8 cellular contexts compared by ENCODE assay signal in the genomic region with DNA sequence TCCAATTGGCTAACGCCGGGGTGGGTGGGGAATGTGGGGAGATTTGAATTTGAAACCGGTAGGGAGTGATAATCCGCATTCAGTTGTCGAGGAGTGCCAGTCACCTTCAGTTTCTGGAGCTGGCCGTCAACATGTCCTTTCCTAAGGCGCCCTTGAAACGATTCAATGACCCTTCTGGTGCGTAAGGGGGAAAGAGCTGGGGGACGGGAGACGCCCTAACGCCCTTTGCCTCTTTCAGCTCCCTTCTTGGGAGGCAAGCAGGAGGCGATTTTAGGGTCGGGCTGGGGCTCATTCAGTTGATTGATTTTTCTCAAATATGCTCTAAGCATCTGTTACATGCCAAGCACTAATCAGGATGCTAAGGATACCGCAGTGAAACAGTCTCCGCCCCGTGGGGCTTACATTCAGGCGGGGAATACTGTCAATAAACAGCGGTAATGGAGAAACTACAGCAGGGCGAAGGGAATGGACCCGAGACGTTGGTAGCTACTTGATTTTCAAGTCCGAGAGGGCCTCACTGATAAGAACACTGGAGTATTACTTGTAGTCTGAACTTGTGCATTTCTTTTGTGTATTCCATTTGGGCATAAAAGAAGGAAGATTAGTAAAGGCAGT. TPM values are rescaled to one million over a fixed set of nuclear protein-coding genes. Genes with fewer than 3 reads are reported as not detected.
A peak's percentile ranks its signal among the peaks of the same experiment; 100 is the strongest.
DNase-seq lines count a peak whose midpoint lies in the region; ATAC-seq and TF ChIP-seq lines count a peak whose summit lies in the region.

A gene with protein sequence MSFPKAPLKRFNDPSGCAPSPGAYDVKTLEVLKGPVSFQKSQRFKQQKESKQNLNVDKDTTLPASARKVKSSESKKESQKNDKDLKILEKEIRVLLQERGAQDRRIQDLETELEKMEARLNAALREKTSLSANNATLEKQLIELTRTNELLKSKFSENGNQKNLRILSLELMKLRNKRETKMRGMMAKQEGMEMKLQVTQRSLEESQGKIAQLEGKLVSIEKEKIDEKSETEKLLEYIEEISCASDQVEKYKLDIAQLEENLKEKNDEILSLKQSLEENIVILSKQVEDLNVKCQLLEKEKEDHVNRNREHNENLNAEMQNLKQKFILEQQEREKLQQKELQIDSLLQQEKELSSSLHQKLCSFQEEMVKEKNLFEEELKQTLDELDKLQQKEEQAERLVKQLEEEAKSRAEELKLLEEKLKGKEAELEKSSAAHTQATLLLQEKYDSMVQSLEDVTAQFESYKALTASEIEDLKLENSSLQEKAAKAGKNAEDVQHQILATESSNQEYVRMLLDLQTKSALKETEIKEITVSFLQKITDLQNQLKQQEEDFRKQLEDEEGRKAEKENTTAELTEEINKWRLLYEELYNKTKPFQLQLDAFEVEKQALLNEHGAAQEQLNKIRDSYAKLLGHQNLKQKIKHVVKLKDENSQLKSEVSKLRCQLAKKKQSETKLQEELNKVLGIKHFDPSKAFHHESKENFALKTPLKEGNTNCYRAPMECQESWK (plus strand): TSS at position 71 of the 615 bp plus-strand sequence. CDS start 61 bp downstream, at position 132.

- intact Hi-C loops in prostate gland (cut with DNase I) = loop anchor here (1.0 kb wide), 1 partner anchor 43 kb away; no protein-coding TSS in a partner anchor

- WGBS in prostate gland = under 1% methylated on average over 23 of the region's 23 CpGs

- ATAC-seq in HG03135 (IDR thresholded peaks at IDR 0.05; ENCODE audit: unreplicated experiment) (peak; percentile 2), GM19035 (IDR thresholded peaks at IDR 0.05; ENCODE audit: unreplicated experiment) (no peak)

- H3K4me1 ChIP-seq in prostate gland (replicated peaks) = no peaks in the 10 kb centered on the region

- peak; percentile 22 for DNase-seq in NCI-H2107 treated with DMSO at 0.1 percent for 48 hours (lab: John Stamatoyannopoulos, UW; ENCODE audit: unreplicated experiment)
- DNase-seq in NCI-H2107 (lab: John Stamatoyannopoulos, UW) = no peak
- DNase-seq in SK-N-DZ (ENCODE audit: low spot score) = peak; percentile 58
- no peak for DNase-seq in epithelial cell of prostate (ENCODE audit: low read depth, low spot score)
- no peak for DNase-seq in prostate gland (ENCODE audit: low spot score)
- no peak for DNase-seq in UCSD-AML1 (lab: John Stamatoyannopoulos, UW; ENCODE audit: unreplicated experiment)

- no peak for TF ChIP-seq POLR2A in prostate gland (IDR thresholded peaks at IDR 0.05)

- peak within 1 kb of the TSS; percentile 59 to 63 for H3K4me3 ChIP-seq in prostate gland

- H3K9me3 ChIP-seq in prostate gland = no peaks in the 10 kb centered on the region

- TF ChIP-seq CTCF in prostate gland (IDR thresholded peaks at IDR 0.05) = peak in 1 of 4 experiments; percentile 5

- H3K36me3 ChIP-seq in prostate gland = no peaks in the 10 kb centered on the region

- H3K27ac ChIP-seq in epithelial cell of prostate (peak within 1 kb of the TSS; percentile 90), prostate gland (peak within 1 kb of the TSS; percentile 93 to 94)

- no peaks in the 10 kb centered on the region for H3K27me3 ChIP-seq in prostate gland (replicated peaks; ENCODE audit: insufficient read depth)

RNA-seq across cellular contexts. Expression of the gene that starts here (rescaled TPM):
- 105 and 107 TPM in 2 replicates for polyA plus RNA-seq in SK-N-DZ (2014; cell fraction: cytosol; rRNA removed)
- 60.4 and 93.4 TPM in 2 replicates for polyA plus RNA-seq in SK-N-DZ (2014; cell fraction: nucleus; rRNA removed)
- total RNA-seq in prostate gland = 1 to 10 TPM; 1.7 to 1.8 TPM

Comparison
In these comparisons a context has a peak if more than half of its experiments do, and no peak if none do; other contexts are left out.
1. DNase-seq: peak in NCI-H2107 treated with DMSO at 0.1 percent for 48 hours (single experiment) and SK-N-DZ (single experiment); none in NCI-H2107 (single experiment), epithelial cell of prostate (single experiment), prostate gland (single experiment) and UCSD-AML1 (single experiment).